Comparison of ENCODE assay signal across 15 cellular contexts in the genomic region with DNA sequence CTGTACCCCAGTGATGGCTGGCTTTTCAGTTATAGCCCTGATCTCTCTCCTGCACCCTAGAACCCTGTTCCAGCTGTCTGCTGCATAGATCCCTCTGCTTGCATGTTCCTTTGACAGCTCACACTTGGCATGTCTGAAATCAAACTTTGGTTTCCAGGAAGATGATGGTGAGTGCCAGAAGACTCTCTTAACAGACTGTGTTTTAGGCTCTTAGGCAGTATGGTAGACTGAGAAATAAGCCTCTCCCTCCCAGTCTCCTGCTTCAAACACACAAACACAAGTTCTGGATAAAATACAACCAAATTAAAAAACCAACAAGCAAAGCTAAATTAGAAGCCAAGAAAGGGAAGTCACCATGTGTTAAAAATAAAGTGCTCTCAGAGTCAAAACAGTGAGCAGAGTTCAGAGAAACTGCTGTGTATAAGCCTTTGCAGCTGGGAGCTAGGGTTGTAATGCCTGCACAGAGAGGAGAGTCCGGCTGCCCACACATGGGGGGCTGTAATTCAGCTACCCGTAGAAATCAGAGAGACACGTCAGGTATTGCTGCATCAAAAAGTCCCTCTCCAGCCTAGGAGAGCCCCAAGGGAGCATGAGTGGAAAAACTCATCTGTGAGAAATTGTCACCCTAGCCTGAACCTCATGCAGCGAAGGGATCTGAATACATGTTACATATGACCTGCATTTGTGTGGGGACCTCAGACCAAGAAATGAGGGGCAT.
DNase-seq lines count a peak whose midpoint lies in the region; ATAC-seq and TF ChIP-seq lines count a peak whose summit lies in the region.
"Had no signal": no experiment of that assay in that cellular context is flagged by ENCODE, and none has a peak within 500 bp of the region (broad histone marks: within the 10 kb centered on the region; RNA-seq: fewer than 3 reads in every experiment).

No MANE protein-coding gene starts in this region.

- H3K9me3 Mint-ChIP-seq in neural crest cell: peaks cover 3% of the 10 kb centered on the region
- H3K9me3 Mint-ChIP-seq: stimulated activated naive CD8-positive, alpha-beta T cell treated with anti-CD3 and anti-CD28 coated beads, Interleukin-15, Interleukin-2, amounts not matched to agents 100 ng/mL and 50 ng/mL, for 24 hours had no signal

- TF ChIP-seq CTCF in neural crest cell (conservative IDR thresholded peaks at IDR 0.05): no peak

- peak overlapping the region; percentile 70 for H3K27ac Mint-ChIP-seq in neural crest cell (ENCODE audit: unreplicated experiment)
- H3K27ac Mint-ChIP-seq: activated CD4-positive, alpha-beta T cell treated with anti-CD3 and anti-CD28 coated beads for 36 hours; stimulated activated naive CD8-positive, alpha-beta T cell treated with anti-CD3 and anti-CD28 coated beads, Interleukin-15, Interleukin-2, amounts not matched to agents 100 ng/mL and 50 ng/mL, for 24 hours had no signal

- no peak for TF ChIP-seq POLR2A in GM18505 (IDR thresholded peaks at IDR 0.05; ENCODE audit: borderline replicate concordance, extremely low read depth, insufficient read depth, insufficient read length)

- H3K4me1 ChIP-seq in BLaER1 treated with 17β-estradiol and CSF1 and Interleukin-3, amounts not matched to agents 10 nM and 100 nM: peaks cover 10 to 21% (median 13%) of the 10 kb centered on the region in 10 experiments
- H3K4me1 ChIP-seq: parathyroid adenoma had no signal

- H3K4me3 Mint-ChIP-seq in neural crest cell: no peak overlapping the region
- H3K4me3 Mint-ChIP-seq: activated CD4-positive, alpha-beta T cell treated with anti-CD3 and anti-CD28 coated beads for 36 hours; stimulated activated naive CD8-positive, alpha-beta T cell treated with anti-CD3 and anti-CD28 coated beads, Interleukin-15, Interleukin-2, amounts not matched to agents 100 ng/mL and 50 ng/mL, for 24 hours had no signal

- no peak for ATAC-seq in HG02798 (IDR thresholded peaks at IDR 0.05; ENCODE audit: poor library complexity, unreplicated experiment)
- ATAC-seq in GM18505 (IDR thresholded peaks at IDR 0.05; ENCODE audit: unreplicated experiment): no peak

- peak overlapping the region in 1 of 11 experiments; percentile 11; a peak in 1 of 22 replicates for H3K9ac ChIP-seq in BLaER1 treated with 17β-estradiol and CSF1 and Interleukin-3, amounts not matched to agents 10 nM and 100 nM
- H3K9ac ChIP-seq: parathyroid adenoma had no signal

- H3K4me1 Mint-ChIP-seq in neural crest cell: peaks cover 22% of the 10 kb centered on the region

- H3K36me3 Mint-ChIP-seq in neural crest cell (ENCODE audit: low read depth): peaks cover 6% of the 10 kb centered on the region

- H3K4me3 ChIP-seq in BLaER1 treated with 17β-estradiol and CSF1 and Interleukin-3, amounts not matched to agents 10 nM and 100 nM: no peak overlapping the region

- peaks cover 0 to 3% (median 0%) of the 10 kb centered on the region in 11 experiments; a peak in 1 of 22 replicates for H3K36me3 ChIP-seq in BLaER1 treated with 17β-estradiol and CSF1 and Interleukin-3, amounts not matched to agents 10 nM and 100 nM

- peaks cover 0 to 4% (median 0%) of the 10 kb centered on the region in 11 experiments; a peak in 1 of 22 replicates for H4K20me1 ChIP-seq in BLaER1 treated with 17β-estradiol and CSF1 and Interleukin-3, amounts not matched to agents 10 nM and 100 nM

- H3K27ac ChIP-seq in BLaER1 treated with 17β-estradiol and CSF1 and Interleukin-3, amounts not matched to agents 10 nM and 100 nM: no peak overlapping the region
- H3K27ac ChIP-seq: parathyroid adenoma had no signal

- H3K27me3 ChIP-seq in BLaER1 treated with 17β-estradiol and CSF1 and Interleukin-3, amounts not matched to agents 10 nM and 100 nM: no peaks in the 10 kb centered on the region

- DNase-seq in NAMALWA (ENCODE audit: low spot score) (peak; percentile 19), germinal center (ENCODE audit: low spot score) (peak; percentile 24), neural crest cell (ENCODE audit: low read depth, low spot score) (no peak), NCI-H82 (lab: John Stamatoyannopoulos, UW) (no peak), NCI-H524 treated with DMSO at 0.1 percent for 48 hours (lab: John Stamatoyannopoulos, UW) (no peak)
- DNase-seq: activated CD4-positive, alpha-beta T cell treated with anti-CD3 and anti-CD28 coated beads for 36 hours; activated naive CD4-positive, alpha-beta T cell; kidney glomerular epithelial cell; NCI-H226; T-helper 9 cell had no signal

- peak overlapping the region; percentile 35 to 66 (median 42) for H3K4me2 ChIP-seq in BLaER1 treated with 17β-estradiol and CSF1 and Interleukin-3, amounts not matched to agents 10 nM and 100 nM

- H3K27me3 Mint-ChIP-seq in neural crest cell (ENCODE audit: low read depth): no peaks in the 10 kb centered on the region
- H3K27me3 Mint-ChIP-seq: activated CD4-positive, alpha-beta T cell treated with anti-CD3 and anti-CD28 coated beads for 36 hours; stimulated activated naive CD8-positive, alpha-beta T cell treated with anti-CD3 and anti-CD28 coated beads, Interleukin-15, Interleukin-2, amounts not matched to agents 100 ng/mL and 50 ng/mL, for 24 hours had no signal

- H3K9me3 ChIP-seq in BLaER1 treated with 17β-estradiol and CSF1 and Interleukin-3, amounts not matched to agents 10 nM and 100 nM (replicated peaks in 1 of 11): no peaks in the 10 kb centered on the region

Comparison
In these comparisons a context has a peak if more than half of its experiments do, and no peak if none do; other contexts are left out.
1. DNase-seq: peak in NAMALWA (single experiment) and germinal center (single experiment); none in neural crest cell (single experiment), NCI-H82 (single experiment) and NCI-H524 treated with DMSO at 0.1 percent for 48 hours (single experiment).